7 cellular contexts compared by ENCODE assay signal in genomic region chrX:1591102-1591862, GRCh38.
DNase-seq lines count a peak whose midpoint lies in the region; ATAC-seq and TF ChIP-seq lines count a peak whose summit lies in the region.

AKAP17A (plus strand) TSS chrX:1591604; CDS start chrX:1593463, 1,859 bp downstream.

- H3K4me3 ChIP-seq in astrocyte of the spinal cord (ENCODE audit: low read depth, low read length): peak within 1 kb of the TSS; percentile 95

- ATAC-seq in GM18517 (IDR thresholded peaks at IDR 0.05; ENCODE audit: unreplicated experiment) (peak; percentile 78), HG03039 (IDR thresholded peaks at IDR 0.05; ENCODE audit: unreplicated experiment) (peak; percentile 75)

- in situ Hi-C loops in astrocyte of the spinal cord (cut with HindIII; ENCODE audit: low sequenced_read_pairs): no loop called here

- DNase-seq in NCI-H2081 treated with DMSO at 0.1 percent for 48 hours (lab: John Stamatoyannopoulos, UW) (peak; percentile 74), T1000 (lab: John Stamatoyannopoulos, UW) (peak; percentile 93), astrocyte of the spinal cord (ENCODE audit: low read depth, low spot score) (peak; percentile 94), hypothalamus (lab: John Stamatoyannopoulos, UW) (peak; percentile 72 to 99 (median 93)), retina (peak; percentile 96)

- TF ChIP-seq CTCF in astrocyte of the spinal cord (IDR thresholded peaks at IDR 0.05; ENCODE audit: low read depth, low read length): no peak

Comparison
In these comparisons a context has a peak if more than half of its experiments do, and no peak if none do; other contexts are left out.
1. Peak in every context shown above with its lines: DNase-seq, ATAC-seq and H3K4me3 ChIP-seq.